ENCODE assay signal across 35 cellular contexts in the genomic region with DNA sequence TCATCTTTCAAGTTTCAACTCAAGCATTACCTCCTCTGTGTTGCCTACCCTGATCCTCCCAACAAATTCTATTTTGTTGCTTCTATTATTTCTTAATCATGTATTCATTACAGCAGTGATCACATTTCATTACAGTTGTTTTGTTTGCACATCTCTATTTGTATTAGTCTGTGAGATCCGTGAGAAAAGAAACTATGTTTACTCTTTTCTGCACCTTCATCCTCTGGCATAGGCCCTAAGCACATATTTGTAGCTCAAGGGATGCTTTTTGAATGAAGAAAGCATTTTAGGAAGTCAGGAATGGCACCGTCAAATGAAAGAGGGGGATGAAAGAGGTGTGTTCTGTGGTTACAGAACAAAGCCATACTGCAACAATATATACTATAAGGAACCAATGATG.
DNase-seq lines count a peak whose midpoint lies in the region; ATAC-seq and TF ChIP-seq lines count a peak whose summit lies in the region.
"Had no signal": no experiment of that assay in that cellular context is flagged by ENCODE, and none has a peak within 500 bp of the region (broad histone marks: within the 10 kb centered on the region; RNA-seq: fewer than 3 reads in every experiment).

No MANE protein-coding gene starts in this region.

- H3K36me3 ChIP-seq in esophagus muscularis mucosa (no peaks in the 10 kb centered on the region), prostate gland (no peaks in the 10 kb centered on the region)
- H3K36me3 ChIP-seq: BE2C; BLaER1; BLaER1 treated with 17β-estradiol and CSF1 and Interleukin-3, amounts not matched to agents 10 nM and 100 nM had no signal

- no peak overlapping the region for H3K4me3 Mint-ChIP-seq in activated naive CD4-positive, alpha-beta T cell treated with anti-CD3 and anti-CD28 coated beads for 36 hours
- H3K4me3 Mint-ChIP-seq: B cell; CD14-positive monocyte; CD4-positive, alpha-beta memory T cell; CD4-positive, alpha-beta T cell; CD4-positive, CD25-positive, alpha-beta regulatory T cell; CD8-positive, alpha-beta memory T cell; CD8-positive, alpha-beta T cell had no signal

- H3K27me3 ChIP-seq in esophagus muscularis mucosa (no peaks in the 10 kb centered on the region), prostate gland (replicated peaks; ENCODE audit: insufficient read depth) (no peaks in the 10 kb centered on the region)
- H3K27me3 ChIP-seq: BE2C; BLaER1; BLaER1 treated with 17β-estradiol and CSF1 and Interleukin-3, amounts not matched to agents 10 nM and 100 nM had no signal

- WGBS in esophagus muscularis mucosa = 80% methylated on average over 2 of the region's 2 CpGs
- 49% methylated on average over 2 of the region's 2 CpGs for WGBS in prostate gland

- intact Hi-C loops in esophagus muscularis mucosa (cut with DNase I) = no loop called here
- intact Hi-C loops in prostate gland (cut with DNase I) = no loop called here
- intact Hi-C loops in activated naive CD4-positive, alpha-beta T cell treated with anti-CD3 and anti-CD28 coated beads for 36 hours (cut with micrococcal nuclease) = no loop called here

- peak overlapping the region; percentile 44 for H3K27ac ChIP-seq in VCaP
- no peak overlapping the region for H3K27ac ChIP-seq in esophagus muscularis mucosa (replicated peaks in 1 of 4)
- H3K27ac ChIP-seq in prostate gland = no peak overlapping the region
- no peak overlapping the region for H3K27ac ChIP-seq in substantia nigra (ENCODE audit: low read depth, low read length, poor library complexity, severe bottlenecking)
- H3K27ac ChIP-seq: 22Rv1; A549; BLaER1; BLaER1 treated with 17β-estradiol and CSF1 and Interleukin-3, amounts not matched to agents 10 nM and 100 nM; C4-2B had no signal

- ATAC-seq in GM21360 (IDR thresholded peaks at IDR 0.05; ENCODE audit: unreplicated experiment) (no peak), GM18867 (IDR thresholded peaks at IDR 0.05; ENCODE audit: unreplicated experiment) (no peak)
- ATAC-seq: A549; CD8-positive, alpha-beta T cell had no signal

- H3K4me3 ChIP-seq in LNCaP clone FGC (ENCODE audit: low read depth, low read length) (no peak overlapping the region), esophagus muscularis mucosa (no peak overlapping the region), prostate gland (no peak overlapping the region)
- H3K4me3 ChIP-seq: A549; BLaER1; BLaER1 treated with 17β-estradiol and CSF1 and Interleukin-3, amounts not matched to agents 10 nM and 100 nM had no signal

- no peaks in the 10 kb centered on the region for H3K4me1 Mint-ChIP-seq in activated naive CD4-positive, alpha-beta T cell treated with anti-CD3 and anti-CD28 coated beads for 36 hours (ENCODE audit: low read depth)
- H3K4me1 Mint-ChIP-seq: B cell; CD14-positive monocyte; CD4-positive, alpha-beta memory T cell; CD4-positive, CD25-positive, alpha-beta regulatory T cell; CD8-positive, alpha-beta memory T cell had no signal

- H3K9me3 ChIP-seq in esophagus muscularis mucosa = no peaks in the 10 kb centered on the region
- no peaks in the 10 kb centered on the region for H3K9me3 ChIP-seq in prostate gland
- H3K9me3 ChIP-seq: BE2C; BLaER1; BLaER1 treated with 17β-estradiol and CSF1 and Interleukin-3, amounts not matched to agents 10 nM and 100 nM; Caco-2 had no signal

- CTCF ChIA-PET in activated naive CD4-positive, alpha-beta T cell treated with anti-CD3 and anti-CD28 coated beads for 36 hours (lab: Charles Lee) = no interaction called here

- H3K9me3 Mint-ChIP-seq in activated naive CD4-positive, alpha-beta T cell treated with anti-CD3 and anti-CD28 coated beads for 36 hours = no peaks in the 10 kb centered on the region

- DNase-seq in LNCaP clone FGC (ENCODE audit: low read depth) (peak; percentile 54), esophagus muscularis mucosa (ENCODE audit: extremely low spot score) (peak; percentile 17), prostate gland (ENCODE audit: low spot score) (peak; percentile 25), substantia nigra (lab: John Stamatoyannopoulos, UW) (no peak)
- DNase-seq in activated naive CD4-positive, alpha-beta T cell treated with anti-CD3 and anti-CD28 coated beads for 36 hours = no peak
- DNase-seq: 8988T; ACHN; AML-193; BE2C; C1 segment of cervical spinal cord; Caco-2; Calu3; CD4-positive, alpha-beta memory T cell; CD4-positive, alpha-beta T cell; CD4-positive, CD25-positive, alpha-beta regulatory T cell; CD8-positive, alpha-beta memory T cell; CD8-positive, alpha-beta T cell; COR-L47; DMS 273 treated with DMSO at 0.1 percent for 48 hours; DMS153; DMS53; DMS79; DMS79 treated with DMSO at 0.1 percent for 48 hours; DND-41; EL had no signal

- H3K4me1 ChIP-seq in esophagus muscularis mucosa (no peaks in the 10 kb centered on the region), prostate gland (replicated peaks) (no peaks in the 10 kb centered on the region)
- H3K4me1 ChIP-seq: A549; BE2C; BLaER1; BLaER1 treated with 17β-estradiol and CSF1 and Interleukin-3, amounts not matched to agents 10 nM and 100 nM; Caco-2 had no signal

- no peak for TF ChIP-seq CTCF in LNCaP clone FGC (IDR thresholded peaks at IDR 0.05; ENCODE audit: control insufficient read depth, extremely low read depth, insufficient read depth)
- TF ChIP-seq CTCF in VCaP (conservative IDR thresholded peaks at IDR 0.05) = no peak
- TF ChIP-seq CTCF in esophagus muscularis mucosa (IDR thresholded peaks at IDR 0.05) = no peak
- no peak for TF ChIP-seq CTCF in prostate gland (IDR thresholded peaks at IDR 0.05)

- no peak overlapping the region for H3K27ac Mint-ChIP-seq in activated naive CD4-positive, alpha-beta T cell treated with anti-CD3 and anti-CD28 coated beads for 36 hours
- H3K27ac Mint-ChIP-seq: B cell; CD14-positive monocyte; CD4-positive, alpha-beta memory T cell; CD4-positive, alpha-beta T cell; CD4-positive, CD25-positive, alpha-beta regulatory T cell; CD8-positive, alpha-beta memory T cell; CD8-positive, alpha-beta T cell had no signal

- H3K36me3 Mint-ChIP-seq in activated naive CD4-positive, alpha-beta T cell treated with anti-CD3 and anti-CD28 coated beads for 36 hours (ENCODE audit: low read depth) = no peaks in the 10 kb centered on the region
- H3K36me3 Mint-ChIP-seq: CD14-positive monocyte; CD4-positive, alpha-beta memory T cell; CD4-positive, CD25-positive, alpha-beta regulatory T cell; CD8-positive, alpha-beta memory T cell; CD8-positive, alpha-beta T cell had no signal

- TF ChIP-seq EP300 in esophagus muscularis mucosa (IDR thresholded peaks at IDR 0.05) = no peak

- no peak for TF ChIP-seq POLR2A in esophagus muscularis mucosa (IDR thresholded peaks at IDR 0.05; ENCODE audit: low read depth)
- TF ChIP-seq POLR2A in prostate gland (IDR thresholded peaks at IDR 0.05) = no peak

- no peaks in the 10 kb centered on the region for H3K27me3 Mint-ChIP-seq in activated naive CD4-positive, alpha-beta T cell treated with anti-CD3 and anti-CD28 coated beads for 36 hours (ENCODE audit: low read depth)
- H3K27me3 Mint-ChIP-seq: B cell; CD4-positive, alpha-beta memory T cell; CD4-positive, alpha-beta T cell; CD4-positive, CD25-positive, alpha-beta regulatory T cell; CD8-positive, alpha-beta memory T cell had no signal

Comparison
In these comparisons a context has a peak if more than half of its experiments do, and no peak if none do; other contexts are left out.
1. DNase-seq: peak in LNCaP clone FGC (single experiment), esophagus muscularis mucosa (single experiment) and prostate gland (single experiment); none in substantia nigra (0 of 49) and activated naive CD4-positive, alpha-beta T cell treated with anti-CD3 and anti-CD28 coated beads for 36 hours (single experiment).